Comparison of ENCODE assay signal across 1 cellular context in the genomic region with DNA sequence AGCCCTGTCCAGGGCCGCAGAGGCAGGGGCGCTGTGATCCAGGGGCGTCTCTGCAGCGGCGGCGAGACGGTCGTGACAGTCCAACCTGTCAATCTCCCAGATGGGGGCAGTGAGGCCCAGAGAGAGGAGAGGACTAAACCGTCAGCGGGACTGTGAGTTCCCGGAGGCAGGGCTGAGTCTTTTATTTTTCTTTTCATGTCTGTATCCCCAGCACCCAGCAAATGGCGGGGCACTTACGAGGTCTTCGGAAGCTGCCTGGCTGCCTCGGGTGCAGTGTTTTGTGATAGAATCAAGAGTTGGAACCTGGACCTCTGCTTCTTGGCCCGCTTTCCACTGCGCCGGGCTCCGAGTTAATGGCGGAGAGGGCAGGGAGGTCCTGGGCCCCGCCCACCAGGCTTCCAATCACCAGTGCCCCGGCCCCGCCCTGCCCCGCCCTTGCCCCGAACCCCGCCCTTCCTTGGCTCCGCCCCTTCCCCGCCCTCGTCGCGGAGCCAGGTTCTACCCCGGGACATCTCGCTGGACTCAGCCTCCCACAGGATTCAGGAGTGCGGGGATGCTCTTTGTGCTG.
TF ChIP-seq lines count a peak whose summit lies in the region.

No MANE protein-coding gene starts in this region.

TF ChIP-seq in K562, 482 proteins besides CTCF, POLR2A, EP300 and RAD21 (continued from another document and continues in another):
- TF ChIP-seq, protein P1, sequence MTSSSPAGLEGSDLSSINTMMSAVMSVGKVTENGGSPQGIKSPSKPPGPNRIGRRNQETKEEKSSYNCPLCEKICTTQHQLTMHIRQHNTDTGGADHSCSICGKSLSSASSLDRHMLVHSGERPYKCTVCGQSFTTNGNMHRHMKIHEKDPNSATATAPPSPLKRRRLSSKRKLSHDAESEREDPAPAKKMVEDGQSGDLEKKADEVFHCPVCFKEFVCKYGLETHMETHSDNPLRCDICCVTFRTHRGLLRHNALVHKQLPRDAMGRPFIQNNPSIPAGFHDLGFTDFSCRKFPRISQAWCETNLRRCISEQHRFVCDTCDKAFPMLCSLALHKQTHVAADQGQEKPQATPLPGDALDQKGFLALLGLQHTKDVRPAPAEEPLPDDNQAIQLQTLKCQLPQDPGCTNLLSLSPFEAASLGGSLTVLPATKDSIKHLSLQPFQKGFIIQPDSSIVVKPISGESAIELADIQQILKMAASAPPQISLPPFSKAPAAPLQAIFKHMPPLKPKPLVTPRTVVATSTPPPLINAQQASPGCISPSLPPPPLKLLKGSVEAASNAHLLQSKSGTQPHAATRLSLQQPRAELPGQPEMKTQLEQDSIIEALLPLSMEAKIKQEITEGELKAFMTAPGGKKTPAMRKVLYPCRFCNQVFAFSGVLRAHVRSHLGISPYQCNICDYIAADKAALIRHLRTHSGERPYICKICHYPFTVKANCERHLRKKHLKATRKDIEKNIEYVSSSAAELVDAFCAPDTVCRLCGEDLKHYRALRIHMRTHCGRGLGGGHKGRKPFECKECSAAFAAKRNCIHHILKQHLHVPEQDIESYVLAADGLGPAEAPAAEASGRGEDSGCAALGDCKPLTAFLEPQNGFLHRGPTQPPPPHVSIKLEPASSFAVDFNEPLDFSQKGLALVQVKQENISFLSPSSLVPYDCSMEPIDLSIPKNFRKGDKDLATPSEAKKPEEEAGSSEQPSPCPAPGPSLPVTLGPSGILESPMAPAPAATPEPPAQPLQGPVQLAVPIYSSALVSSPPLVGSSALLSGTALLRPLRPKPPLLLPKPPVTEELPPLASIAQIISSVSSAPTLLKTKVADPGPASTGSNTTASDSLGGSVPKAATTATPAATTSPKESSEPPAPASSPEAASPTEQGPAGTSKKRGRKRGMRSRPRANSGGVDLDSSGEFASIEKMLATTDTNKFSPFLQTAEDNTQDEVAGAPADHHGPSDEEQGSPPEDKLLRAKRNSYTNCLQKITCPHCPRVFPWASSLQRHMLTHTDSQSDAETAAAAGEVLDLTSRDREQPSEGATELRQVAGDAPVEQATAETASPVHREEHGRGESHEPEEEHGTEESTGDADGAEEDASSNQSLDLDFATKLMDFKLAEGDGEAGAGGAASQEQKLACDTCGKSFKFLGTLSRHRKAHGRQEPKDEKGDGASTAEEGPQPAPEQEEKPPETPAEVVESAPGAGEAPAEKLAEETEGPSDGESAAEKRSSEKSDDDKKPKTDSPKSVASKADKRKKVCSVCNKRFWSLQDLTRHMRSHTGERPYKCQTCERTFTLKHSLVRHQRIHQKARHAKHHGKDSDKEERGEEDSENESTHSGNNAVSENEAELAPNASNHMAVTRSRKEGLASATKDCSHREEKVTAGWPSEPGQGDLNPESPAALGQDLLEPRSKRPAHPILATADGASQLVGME (CRISPR knock-in tag; IDR thresholded peaks at IDR 0.05), result no peak
- TF ChIP-seq GATAD2B (IDR thresholded peaks at IDR 0.05; ENCODE audit: borderline replicate concordance) (no peak), PHF20 (IDR thresholded peaks at IDR 0.05; ENCODE audit: partially characterized antibody) (peak; percentile 54), NFXL1 (CRISPR knock-in tag; IDR thresholded peaks at IDR 0.05) (no peak), POLR2B (IDR thresholded peaks at IDR 0.05; ENCODE audit: low read depth, partially characterized antibody) (peak; percentile 71), CBX1 (IDR thresholded peaks at IDR 0.05; ENCODE audit: low read depth) (no peak), MECOM (CRISPR knock-in tag; IDR thresholded peaks at IDR 0.05) (peak; percentile 97), ZNF79 (CRISPR knock-in tag; IDR thresholded peaks at IDR 0.05; ENCODE audit: low read depth) (no peak), KAT2B (IDR thresholded peaks at IDR 0.05; ENCODE audit: low read depth, low read length) (no peak), ZNF57 (CRISPR knock-in tag; IDR thresholded peaks at IDR 0.05) (no peak), ZBED1 (IDR thresholded peaks at IDR 0.05) (0 out of 2 replicates have a peak, but pooled peaks have one; percentile 48), NBN (IDR thresholded peaks at IDR 0.05; ENCODE audit: low read depth) (0 out of 2 replicates have a peak, but pooled peaks have one; percentile 28), RBFOX2 (IDR thresholded peaks at IDR 0.05; ENCODE audit: low read depth, low read length) (peak; percentile 70), ELF2 (CRISPR knock-in tag; IDR thresholded peaks at IDR 0.05) (peak; percentile 58; the same call in 1 of the 2 replicates), KDM2B (CRISPR knock-in tag; IDR thresholded peaks at IDR 0.05) (no peak), TAF1 (IDR thresholded peaks at IDR 0.05; ENCODE audit: control insufficient read depth, extremely low read depth, insufficient read depth, low read length, severe bottlenecking) (peak; percentile 51), ZBTB1 (CRISPR knock-in tag; IDR thresholded peaks at IDR 0.05; ENCODE audit: borderline replicate concordance, low read depth) (no peak), ZNF76 (CRISPR knock-in tag; IDR thresholded peaks at IDR 0.05; ENCODE audit: borderline replicate concordance) (no peak), TCF7 (IDR thresholded peaks at IDR 0.05; ENCODE audit: borderline replicate concordance) (no peak), PTRF (tag; IDR thresholded peaks at IDR 0.05) (no peak), MEIS2 (IDR thresholded peaks at IDR 0.05; ENCODE audit: partially characterized antibody) (peak; percentile 81), NELFE (IDR thresholded peaks at IDR 0.05; ENCODE audit: insufficient read depth, insufficient read length) (no peak), HDGF (IDR thresholded peaks at IDR 0.05) (no peak), ZNF217 (CRISPR knock-in tag; IDR thresholded peaks at IDR 0.05) (no peak), NCOA6 (IDR thresholded peaks at IDR 0.05) (no peak), ZNF212 (CRISPR knock-in tag; IDR thresholded peaks at IDR 0.05) (no peak)
- TF ChIP-seq, protein P2, sequence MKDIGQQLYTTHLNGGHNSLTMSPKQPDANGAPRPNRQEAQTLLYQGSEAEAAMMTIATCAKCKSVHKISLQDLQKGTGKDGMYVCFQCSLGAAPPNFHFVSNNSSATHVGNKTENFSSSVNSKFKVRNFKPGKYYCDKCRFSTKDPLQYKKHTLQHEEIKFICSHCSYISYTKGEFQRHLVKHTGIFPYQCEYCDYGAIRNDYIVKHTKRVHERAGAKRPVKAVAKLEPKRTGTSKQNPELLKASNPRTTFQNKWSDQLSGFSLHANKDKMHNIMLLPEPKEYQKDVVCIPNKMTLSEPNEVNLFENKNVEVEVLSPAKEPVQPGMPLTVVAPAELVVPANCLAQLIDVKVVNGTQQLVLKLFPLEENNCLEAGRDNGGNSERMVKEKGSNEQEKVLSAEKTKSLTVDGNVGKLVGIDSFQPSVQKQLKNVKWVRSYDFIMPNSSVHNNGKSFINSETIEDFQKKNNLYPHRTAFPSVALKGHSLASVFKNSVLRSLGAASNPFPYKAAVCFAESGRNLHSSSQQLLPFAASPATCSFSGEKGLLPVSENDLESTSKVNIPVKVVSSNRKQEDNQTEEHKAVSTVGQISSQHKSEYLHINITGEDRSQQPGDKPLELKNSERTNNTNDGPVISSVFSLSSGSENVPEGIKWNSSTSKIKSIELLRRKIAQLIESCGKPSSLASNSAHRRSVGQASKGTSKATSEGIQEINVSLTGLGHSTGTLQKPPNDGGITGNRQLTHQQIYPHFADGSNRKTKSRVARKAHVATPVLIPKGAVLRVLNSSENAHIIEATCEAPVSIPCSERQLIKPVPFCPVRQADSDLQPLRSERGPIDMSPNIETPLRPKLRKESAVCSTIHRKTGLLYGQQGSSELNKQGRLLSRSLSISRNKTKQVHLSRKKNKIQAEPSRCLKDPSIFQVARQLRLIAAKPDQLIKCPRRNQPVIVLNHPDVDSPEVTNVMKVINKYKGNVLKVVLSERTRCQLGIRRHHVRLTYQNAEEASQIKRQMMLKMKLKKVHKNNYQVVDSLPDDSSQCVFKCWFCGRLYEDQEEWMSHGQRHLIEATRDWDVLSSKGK (CRISPR knock-in tag; IDR thresholded peaks at IDR 0.05), result no peak
- TF ChIP-seq, protein P3, sequence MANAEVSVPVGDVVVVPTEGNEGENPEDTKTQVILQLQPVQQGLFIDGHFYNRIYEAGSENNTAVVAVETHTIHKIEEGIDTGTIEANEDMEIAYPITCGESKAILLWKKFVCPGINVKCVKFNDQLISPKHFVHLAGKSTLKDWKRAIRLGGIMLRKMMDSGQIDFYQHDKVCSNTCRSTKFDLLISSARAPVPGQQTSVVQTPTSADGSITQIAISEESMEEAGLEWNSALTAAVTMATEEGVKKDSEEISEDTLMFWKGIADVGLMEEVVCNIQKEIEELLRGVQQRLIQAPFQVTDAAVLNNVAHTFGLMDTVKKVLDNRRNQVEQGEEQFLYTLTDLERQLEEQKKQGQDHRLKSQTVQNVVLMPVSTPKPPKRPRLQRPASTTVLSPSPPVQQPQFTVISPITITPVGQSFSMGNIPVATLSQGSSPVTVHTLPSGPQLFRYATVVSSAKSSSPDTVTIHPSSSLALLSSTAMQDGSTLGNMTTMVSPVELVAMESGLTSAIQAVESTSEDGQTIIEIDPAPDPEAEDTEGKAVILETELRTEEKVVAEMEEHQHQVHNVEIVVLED (CRISPR knock-in tag; IDR thresholded peaks at IDR 0.05), result no peak
- TF ChIP-seq, protein P4, sequence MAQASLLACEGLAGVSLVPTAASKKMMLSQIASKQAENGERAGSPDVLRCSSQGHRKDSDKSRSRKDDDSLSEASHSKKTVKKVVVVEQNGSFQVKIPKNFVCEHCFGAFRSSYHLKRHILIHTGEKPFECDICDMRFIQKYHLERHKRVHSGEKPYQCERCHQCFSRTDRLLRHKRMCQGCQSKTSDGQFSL (CRISPR knock-in tag; IDR thresholded peaks at IDR 0.05), result no peak
- TF ChIP-seq, protein P4 (tag; IDR thresholded peaks at IDR 0.05), result no peak
- TF ChIP-seq, protein P5, sequence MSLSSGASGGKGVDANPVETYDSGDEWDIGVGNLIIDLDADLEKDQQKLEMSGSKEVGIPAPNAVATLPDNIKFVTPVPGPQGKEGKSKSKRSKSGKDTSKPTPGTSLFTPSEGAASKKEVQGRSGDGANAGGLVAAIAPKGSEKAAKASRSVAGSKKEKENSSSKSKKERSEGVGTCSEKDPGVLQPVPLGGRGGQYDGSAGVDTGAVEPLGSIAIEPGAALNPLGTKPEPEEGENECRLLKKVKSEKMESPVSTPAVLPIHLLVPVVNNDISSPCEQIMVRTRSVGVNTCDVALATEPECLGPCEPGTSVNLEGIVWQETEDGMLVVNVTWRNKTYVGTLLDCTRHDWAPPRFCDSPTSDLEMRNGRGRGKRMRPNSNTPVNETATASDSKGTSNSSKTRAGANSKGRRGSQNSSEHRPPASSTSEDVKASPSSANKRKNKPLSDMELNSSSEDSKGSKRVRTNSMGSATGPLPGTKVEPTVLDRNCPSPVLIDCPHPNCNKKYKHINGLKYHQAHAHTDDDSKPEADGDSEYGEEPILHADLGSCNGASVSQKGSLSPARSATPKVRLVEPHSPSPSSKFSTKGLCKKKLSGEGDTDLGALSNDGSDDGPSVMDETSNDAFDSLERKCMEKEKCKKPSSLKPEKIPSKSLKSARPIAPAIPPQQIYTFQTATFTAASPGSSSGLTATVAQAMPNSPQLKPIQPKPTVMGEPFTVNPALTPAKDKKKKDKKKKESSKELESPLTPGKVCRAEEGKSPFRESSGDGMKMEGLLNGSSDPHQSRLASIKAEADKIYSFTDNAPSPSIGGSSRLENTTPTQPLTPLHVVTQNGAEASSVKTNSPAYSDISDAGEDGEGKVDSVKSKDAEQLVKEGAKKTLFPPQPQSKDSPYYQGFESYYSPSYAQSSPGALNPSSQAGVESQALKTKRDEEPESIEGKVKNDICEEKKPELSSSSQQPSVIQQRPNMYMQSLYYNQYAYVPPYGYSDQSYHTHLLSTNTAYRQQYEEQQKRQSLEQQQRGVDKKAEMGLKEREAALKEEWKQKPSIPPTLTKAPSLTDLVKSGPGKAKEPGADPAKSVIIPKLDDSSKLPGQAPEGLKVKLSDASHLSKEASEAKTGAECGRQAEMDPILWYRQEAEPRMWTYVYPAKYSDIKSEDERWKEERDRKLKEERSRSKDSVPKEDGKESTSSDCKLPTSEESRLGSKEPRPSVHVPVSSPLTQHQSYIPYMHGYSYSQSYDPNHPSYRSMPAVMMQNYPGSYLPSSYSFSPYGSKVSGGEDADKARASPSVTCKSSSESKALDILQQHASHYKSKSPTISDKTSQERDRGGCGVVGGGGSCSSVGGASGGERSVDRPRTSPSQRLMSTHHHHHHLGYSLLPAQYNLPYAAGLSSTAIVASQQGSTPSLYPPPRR (CRISPR knock-in tag; IDR thresholded peaks at IDR 0.05; ENCODE audit: borderline replicate concordance), result no peak
- TF ChIP-seq, protein P6, sequence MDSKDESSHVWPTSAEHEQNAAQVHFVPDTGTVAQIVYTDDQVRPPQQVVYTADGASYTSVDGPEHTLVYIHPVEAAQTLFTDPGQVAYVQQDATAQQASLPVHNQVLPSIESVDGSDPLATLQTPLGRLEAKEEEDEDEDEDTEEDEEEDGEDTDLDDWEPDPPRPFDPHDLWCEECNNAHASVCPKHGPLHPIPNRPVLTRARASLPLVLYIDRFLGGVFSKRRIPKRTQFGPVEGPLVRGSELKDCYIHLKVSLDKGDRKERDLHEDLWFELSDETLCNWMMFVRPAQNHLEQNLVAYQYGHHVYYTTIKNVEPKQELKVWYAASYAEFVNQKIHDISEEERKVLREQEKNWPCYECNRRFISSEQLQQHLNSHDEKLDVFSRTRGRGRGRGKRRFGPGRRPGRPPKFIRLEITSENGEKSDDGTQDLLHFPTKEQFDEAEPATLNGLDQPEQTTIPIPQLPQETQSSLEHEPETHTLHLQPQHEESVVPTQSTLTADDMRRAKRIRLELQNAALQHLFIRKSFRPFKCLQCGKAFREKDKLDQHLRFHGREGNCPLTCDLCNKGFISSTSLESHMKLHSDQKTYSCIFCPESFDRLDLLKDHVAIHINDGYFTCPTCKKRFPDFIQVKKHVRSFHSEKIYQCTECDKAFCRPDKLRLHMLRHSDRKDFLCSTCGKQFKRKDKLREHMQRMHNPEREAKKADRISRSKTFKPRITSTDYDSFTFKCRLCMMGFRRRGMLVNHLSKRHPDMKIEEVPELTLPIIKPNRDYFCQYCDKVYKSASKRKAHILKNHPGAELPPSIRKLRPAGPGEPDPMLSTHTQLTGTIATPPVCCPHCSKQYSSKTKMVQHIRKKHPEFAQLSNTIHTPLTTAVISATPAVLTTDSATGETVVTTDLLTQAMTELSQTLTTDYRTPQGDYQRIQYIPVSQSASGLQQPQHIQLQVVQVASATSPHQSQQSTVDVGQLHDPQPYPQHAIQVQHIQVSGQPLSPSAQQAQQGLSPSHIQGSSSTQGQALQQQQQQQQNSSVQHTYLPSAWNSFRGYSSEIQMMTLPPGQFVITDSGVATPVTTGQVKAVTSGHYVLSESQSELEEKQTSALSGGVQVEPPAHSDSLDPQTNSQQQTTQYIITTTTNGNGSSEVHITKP (IDR thresholded peaks at IDR 0.05; ENCODE audit: partially characterized antibody), result peak; percentile 14
- TF ChIP-seq, protein P7, sequence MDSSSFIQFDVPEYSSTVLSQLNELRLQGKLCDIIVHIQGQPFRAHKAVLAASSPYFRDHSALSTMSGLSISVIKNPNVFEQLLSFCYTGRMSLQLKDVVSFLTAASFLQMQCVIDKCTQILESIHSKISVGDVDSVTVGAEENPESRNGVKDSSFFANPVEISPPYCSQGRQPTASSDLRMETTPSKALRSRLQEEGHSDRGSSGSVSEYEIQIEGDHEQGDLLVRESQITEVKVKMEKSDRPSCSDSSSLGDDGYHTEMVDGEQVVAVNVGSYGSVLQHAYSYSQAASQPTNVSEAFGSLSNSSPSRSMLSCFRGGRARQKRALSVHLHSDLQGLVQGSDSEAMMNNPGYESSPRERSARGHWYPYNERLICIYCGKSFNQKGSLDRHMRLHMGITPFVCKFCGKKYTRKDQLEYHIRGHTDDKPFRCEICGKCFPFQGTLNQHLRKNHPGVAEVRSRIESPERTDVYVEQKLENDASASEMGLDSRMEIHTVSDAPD (CRISPR knock-in tag; IDR thresholded peaks at IDR 0.05), result no peak
